17 cellular contexts compared by ENCODE assay signal in genomic region chr11:105177658-105178057, GRCh38. TPM values are rescaled to one million over a fixed set of nuclear protein-coding genes. Genes with fewer than 3 reads are reported as not detected.
DNase-seq lines count a peak whose midpoint lies in the region; ATAC-seq and TF ChIP-seq lines count a peak whose summit lies in the region.
"Had no signal": no experiment of that assay in that cellular context is flagged by ENCODE, and none has a peak within 500 bp of the region (broad histone marks: within the 10 kb centered on the region; RNA-seq: fewer than 3 reads in every experiment).

No MANE protein-coding gene starts in this region.

- ATAC-seq in GM19395 (IDR thresholded peaks at IDR 0.05; ENCODE audit: unreplicated experiment) (no peak), GM18505 (IDR thresholded peaks at IDR 0.05; ENCODE audit: unreplicated experiment) (no peak)
- ATAC-seq: gastroesophageal sphincter had no signal

- H3K79me2 ChIP-seq in hepatocyte = no peaks in the 10 kb centered on the region

- H2AFZ ChIP-seq in hepatocyte = no peak overlapping the region

- H4K20me1 ChIP-seq in hepatocyte (ENCODE audit: insufficient read depth, poor library complexity, severe bottlenecking) = no peaks in the 10 kb centered on the region

- H3K9me2 ChIP-seq in hepatocyte (replicated peaks; ENCODE audit: insufficient read depth) = no peaks in the 10 kb centered on the region

- no peaks in the 10 kb centered on the region for H3K36me3 ChIP-seq in SJSA1
- H3K36me3 ChIP-seq in hepatocyte (replicated peaks; ENCODE audit: insufficient read depth, low read depth) = no peaks in the 10 kb centered on the region
- H3K36me3 ChIP-seq: gastroesophageal sphincter had no signal

- no peak for TF ChIP-seq POLR2A in GM18505 (IDR thresholded peaks at IDR 0.05; ENCODE audit: borderline replicate concordance, extremely low read depth, insufficient read depth, insufficient read length)

- H3K9me3 ChIP-seq in SJSA1 (replicated peaks) (no peaks in the 10 kb centered on the region), hepatocyte (ENCODE audit: low read depth) (no peaks in the 10 kb centered on the region)
- H3K9me3 ChIP-seq: gastroesophageal sphincter had no signal

- H3K4me2 ChIP-seq in hepatocyte = no peak overlapping the region

- H3K27me3 ChIP-seq in SJSA1 (replicated peaks) (no peaks in the 10 kb centered on the region), hepatocyte (no peaks in the 10 kb centered on the region)
- H3K27me3 ChIP-seq: gastroesophageal sphincter had no signal

- TF ChIP-seq CTCF in fibroblast of mammary gland (conservative IDR thresholded peaks at IDR 0.05; ENCODE audit: control insufficient read depth, insufficient read depth, low read depth, low read length) (no peak), hepatocyte (IDR thresholded peaks at IDR 0.05; ENCODE audit: poor library complexity) (no peak)

- H3K4me3 ChIP-seq in SJSA1 = no peak overlapping the region
- H3K4me3 ChIP-seq in fibroblast of mammary gland (ENCODE audit: control insufficient read depth, low read depth, low read length) = no peak overlapping the region
- no peak overlapping the region for H3K4me3 ChIP-seq in skeletal muscle cell (ENCODE audit: low read depth, low read length)
- no peak overlapping the region for H3K4me3 ChIP-seq in hepatocyte
- H3K4me3 ChIP-seq: gastroesophageal sphincter had no signal

- H3K4me1 ChIP-seq in SJSA1 (replicated peaks) (peaks cover 7% of the 10 kb centered on the region), hepatocyte (ENCODE audit: insufficient read depth) (peaks cover 4% of the 10 kb centered on the region)

- H3K27ac ChIP-seq in SJSA1 = peak overlapping the region; percentile 71
- no peak overlapping the region for H3K27ac ChIP-seq in hepatocyte
- H3K27ac ChIP-seq: gastroesophageal sphincter had no signal

- DNase-seq in GM04503 (ENCODE audit: low read depth) (peak; percentile 78), SJSA1 (ENCODE audit: low read depth in 1 of 2, low spot score in 2 of 2) (peak in 1 of 2 experiments; percentile 43), fibroblast of mammary gland (ENCODE audit: low read depth) (peak; percentile 82), skeletal muscle cell (ENCODE audit: low read depth) (peak; percentile 72), ecto neural progenitor cell (ENCODE audit: low spot score) (no peak), hepatocyte (ENCODE audit: low spot score) (no peak)
- DNase-seq: activated naive CD4-positive, alpha-beta T cell treated with anti-CD3 and anti-CD28 coated beads for 36 hours; kidney; naive B cell; NCI-H146; NCI-H82; retina; SIG-M5 had no signal

RNA-seq across cellular contexts. Expression of gene CARD18, which starts 38.1 kb away (rescaled TPM):
- not detected in 2 replicates for total RNA-seq in SJSA1 (2014; rRNA removed; shearing (Covaris generic))
- total RNA-seq in hepatocyte = not detected in 2 replicates
- polyA plus RNA-seq in hepatocyte = not detected in 2 replicates
- total RNA-seq: activated naive CD4-positive, alpha-beta T cell treated with anti-CD3 and anti-CD28 coated beads for 36 hours; gastroesophageal sphincter; kidney; subcutaneous adipose tissue had no signal

Comparison
In these comparisons a context has a peak if more than half of its experiments do, and no peak if none do; other contexts are left out.
1. DNase-seq: peak in GM04503 (single experiment), fibroblast of mammary gland (single experiment) and skeletal muscle cell (single experiment); none in ecto neural progenitor cell (single experiment) and hepatocyte (single experiment).